2 cellular contexts compared by ENCODE assay signal in the genomic region with DNA sequence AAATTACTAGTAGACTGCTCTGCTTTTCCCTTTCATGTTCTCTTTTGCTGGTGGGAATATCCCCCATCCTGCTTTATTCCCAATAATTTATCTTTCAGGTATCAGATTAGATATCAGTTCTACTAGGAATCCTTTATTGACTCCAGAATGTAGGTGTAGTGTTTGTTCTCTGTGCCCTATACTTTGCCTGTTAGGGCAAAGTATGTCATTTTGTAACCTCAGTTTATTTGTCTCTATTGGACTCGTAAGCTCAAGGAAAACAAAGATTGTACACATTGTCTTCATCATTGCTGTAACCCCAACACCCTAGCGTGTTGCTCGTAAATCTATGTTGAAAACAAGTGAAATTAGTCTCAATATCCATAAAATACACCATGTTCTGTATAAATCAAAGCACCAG.
A peak's percentile ranks its signal among the peaks of the same experiment; 100 is the strongest.
TF ChIP-seq lines count a peak whose summit lies in the region.

No MANE protein-coding gene starts in this region.

TF ChIP-seq in liver, 16 proteins besides CTCF, POLR2A, EP300 and RAD21 (continued from another document):
- TF ChIP-seq, protein P1, sequence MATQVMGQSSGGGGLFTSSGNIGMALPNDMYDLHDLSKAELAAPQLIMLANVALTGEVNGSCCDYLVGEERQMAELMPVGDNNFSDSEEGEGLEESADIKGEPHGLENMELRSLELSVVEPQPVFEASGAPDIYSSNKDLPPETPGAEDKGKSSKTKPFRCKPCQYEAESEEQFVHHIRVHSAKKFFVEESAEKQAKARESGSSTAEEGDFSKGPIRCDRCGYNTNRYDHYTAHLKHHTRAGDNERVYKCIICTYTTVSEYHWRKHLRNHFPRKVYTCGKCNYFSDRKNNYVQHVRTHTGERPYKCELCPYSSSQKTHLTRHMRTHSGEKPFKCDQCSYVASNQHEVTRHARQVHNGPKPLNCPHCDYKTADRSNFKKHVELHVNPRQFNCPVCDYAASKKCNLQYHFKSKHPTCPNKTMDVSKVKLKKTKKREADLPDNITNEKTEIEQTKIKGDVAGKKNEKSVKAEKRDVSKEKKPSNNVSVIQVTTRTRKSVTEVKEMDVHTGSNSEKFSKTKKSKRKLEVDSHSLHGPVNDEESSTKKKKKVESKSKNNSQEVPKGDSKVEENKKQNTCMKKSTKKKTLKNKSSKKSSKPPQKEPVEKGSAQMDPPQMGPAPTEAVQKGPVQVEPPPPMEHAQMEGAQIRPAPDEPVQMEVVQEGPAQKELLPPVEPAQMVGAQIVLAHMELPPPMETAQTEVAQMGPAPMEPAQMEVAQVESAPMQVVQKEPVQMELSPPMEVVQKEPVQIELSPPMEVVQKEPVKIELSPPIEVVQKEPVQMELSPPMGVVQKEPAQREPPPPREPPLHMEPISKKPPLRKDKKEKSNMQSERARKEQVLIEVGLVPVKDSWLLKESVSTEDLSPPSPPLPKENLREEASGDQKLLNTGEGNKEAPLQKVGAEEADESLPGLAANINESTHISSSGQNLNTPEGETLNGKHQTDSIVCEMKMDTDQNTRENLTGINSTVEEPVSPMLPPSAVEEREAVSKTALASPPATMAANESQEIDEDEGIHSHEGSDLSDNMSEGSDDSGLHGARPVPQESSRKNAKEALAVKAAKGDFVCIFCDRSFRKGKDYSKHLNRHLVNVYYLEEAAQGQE (IDR thresholded peaks at IDR 0.05), result peak; percentile 67
- TF ChIP-seq, protein P2, sequence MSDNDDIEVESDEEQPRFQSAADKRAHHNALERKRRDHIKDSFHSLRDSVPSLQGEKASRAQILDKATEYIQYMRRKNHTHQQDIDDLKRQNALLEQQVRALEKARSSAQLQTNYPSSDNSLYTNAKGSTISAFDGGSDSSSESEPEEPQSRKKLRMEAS (IDR thresholded peaks at IDR 0.05), result peak; percentile 33
- TF ChIP-seq JUND (IDR thresholded peaks at IDR 0.05), result peak in 1 of 2 donors; percentile 78
- peak; percentile 89 for TF ChIP-seq HNF4G (IDR thresholded peaks at IDR 0.05)
- TF ChIP-seq, protein P3, sequence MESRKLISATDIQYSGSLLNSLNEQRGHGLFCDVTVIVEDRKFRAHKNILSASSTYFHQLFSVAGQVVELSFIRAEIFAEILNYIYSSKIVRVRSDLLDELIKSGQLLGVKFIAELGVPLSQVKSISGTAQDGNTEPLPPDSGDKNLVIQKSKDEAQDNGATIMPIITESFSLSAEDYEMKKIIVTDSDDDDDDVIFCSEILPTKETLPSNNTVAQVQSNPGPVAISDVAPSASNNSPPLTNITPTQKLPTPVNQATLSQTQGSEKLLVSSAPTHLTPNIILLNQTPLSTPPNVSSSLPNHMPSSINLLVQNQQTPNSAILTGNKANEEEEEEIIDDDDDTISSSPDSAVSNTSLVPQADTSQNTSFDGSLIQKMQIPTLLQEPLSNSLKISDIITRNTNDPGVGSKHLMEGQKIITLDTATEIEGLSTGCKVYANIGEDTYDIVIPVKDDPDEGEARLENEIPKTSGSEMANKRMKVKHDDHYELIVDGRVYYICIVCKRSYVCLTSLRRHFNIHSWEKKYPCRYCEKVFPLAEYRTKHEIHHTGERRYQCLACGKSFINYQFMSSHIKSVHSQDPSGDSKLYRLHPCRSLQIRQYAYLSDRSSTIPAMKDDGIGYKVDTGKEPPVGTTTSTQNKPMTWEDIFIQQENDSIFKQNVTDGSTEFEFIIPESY (IDR thresholded peaks at IDR 0.05), result peak; percentile 46
- TF ChIP-seq FOXA1 (IDR thresholded peaks at IDR 0.05), result peak; percentile 53
- TF ChIP-seq RXRA (IDR thresholded peaks at IDR 0.05), result peak; percentile 83 to 89
- peak; percentile 83 for TF ChIP-seq FOXA2 (IDR thresholded peaks at IDR 0.05)
- TF ChIP-seq GABPA (IDR thresholded peaks at IDR 0.05 in 1 of 2, conservative IDR thresholded peaks at IDR 0.05 in 1 of 2), result no peak
- TF ChIP-seq, protein P4, sequence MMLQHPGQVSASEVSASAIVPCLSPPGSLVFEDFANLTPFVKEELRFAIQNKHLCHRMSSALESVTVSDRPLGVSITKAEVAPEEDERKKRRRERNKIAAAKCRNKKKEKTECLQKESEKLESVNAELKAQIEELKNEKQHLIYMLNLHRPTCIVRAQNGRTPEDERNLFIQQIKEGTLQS (IDR thresholded peaks at IDR 0.05), result no peak
- TF ChIP-seq SP1 (IDR thresholded peaks at IDR 0.05), result peak; percentile 77

TF ChIP-seq in HepG2, 621 proteins besides CTCF, POLR2A, EP300 and RAD21 (continued from another document):
- TF ChIP-seq, protein P5, sequence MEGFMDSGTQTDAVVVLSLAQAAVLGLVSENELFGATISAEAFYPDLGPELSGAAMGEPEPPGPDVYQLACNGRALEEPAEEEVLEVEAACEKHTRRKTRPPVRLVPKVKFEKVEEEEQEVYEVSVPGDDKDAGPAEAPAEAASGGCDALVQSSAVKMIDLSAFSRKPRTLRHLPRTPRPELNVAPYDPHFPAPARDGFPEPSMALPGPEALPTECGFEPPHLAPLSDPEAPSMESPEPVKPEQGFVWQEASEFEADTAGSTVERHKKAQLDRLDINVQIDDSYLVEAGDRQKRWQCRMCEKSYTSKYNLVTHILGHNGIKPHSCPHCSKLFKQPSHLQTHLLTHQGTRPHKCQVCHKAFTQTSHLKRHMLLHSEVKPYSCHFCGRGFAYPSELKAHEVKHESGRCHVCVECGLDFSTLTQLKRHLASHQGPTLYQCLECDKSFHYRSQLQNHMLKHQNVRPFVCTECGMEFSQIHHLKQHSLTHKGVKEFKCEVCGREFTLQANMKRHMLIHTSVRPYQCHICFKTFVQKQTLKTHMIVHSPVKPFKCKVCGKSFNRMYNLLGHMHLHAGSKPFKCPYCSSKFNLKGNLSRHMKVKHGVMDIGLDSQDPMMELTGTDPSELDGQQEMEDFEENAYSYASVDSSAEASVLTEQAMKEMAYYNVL (CRISPR knock-in tag; IDR thresholded peaks at IDR 0.05; ENCODE audit: borderline replicate concordance), result no peak
- TF ChIP-seq ZSCAN21 (CRISPR knock-in tag; IDR thresholded peaks at IDR 0.05; ENCODE audit: borderline replicate concordance) (no peak), AHR (CRISPR knock-in tag; IDR thresholded peaks at IDR 0.05) (no peak), HNRNPUL1 (IDR thresholded peaks at IDR 0.05; ENCODE audit: low read depth, low read length) (no peak), XRCC5 (optimal IDR thresholded peaks at IDR 0.05; ENCODE audit: low read length) (no peak), ZNF75D (CRISPR knock-in tag; IDR thresholded peaks at IDR 0.05; ENCODE audit: borderline replicate concordance) (no peak), ZFP90 (CRISPR knock-in tag; IDR thresholded peaks at IDR 0.05; ENCODE audit: borderline replicate concordance) (no peak)
- TF ChIP-seq, protein P6, sequence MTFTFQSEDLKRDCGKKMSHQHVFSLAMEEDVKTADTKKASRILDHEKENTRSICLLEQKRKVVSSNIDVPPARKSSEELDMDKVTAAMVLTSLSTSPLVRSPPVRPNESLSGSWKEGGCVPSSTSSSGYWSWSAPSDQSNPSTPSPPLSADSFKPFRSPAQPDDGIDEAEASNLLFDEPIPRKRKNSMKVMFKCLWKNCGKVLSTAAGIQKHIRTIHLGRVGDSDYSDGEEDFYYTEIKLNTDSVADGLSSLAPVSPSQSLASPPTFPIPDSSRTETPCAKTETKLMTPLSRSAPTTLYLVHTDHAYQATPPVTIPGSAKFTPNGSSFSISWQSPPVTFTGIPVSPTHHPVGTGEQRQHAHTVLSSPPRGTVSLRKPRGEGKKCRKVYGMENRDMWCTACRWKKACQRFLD (CRISPR knock-in tag; IDR thresholded peaks at IDR 0.05; ENCODE audit: borderline replicate concordance), result no peak
- TF ChIP-seq, protein P7, sequence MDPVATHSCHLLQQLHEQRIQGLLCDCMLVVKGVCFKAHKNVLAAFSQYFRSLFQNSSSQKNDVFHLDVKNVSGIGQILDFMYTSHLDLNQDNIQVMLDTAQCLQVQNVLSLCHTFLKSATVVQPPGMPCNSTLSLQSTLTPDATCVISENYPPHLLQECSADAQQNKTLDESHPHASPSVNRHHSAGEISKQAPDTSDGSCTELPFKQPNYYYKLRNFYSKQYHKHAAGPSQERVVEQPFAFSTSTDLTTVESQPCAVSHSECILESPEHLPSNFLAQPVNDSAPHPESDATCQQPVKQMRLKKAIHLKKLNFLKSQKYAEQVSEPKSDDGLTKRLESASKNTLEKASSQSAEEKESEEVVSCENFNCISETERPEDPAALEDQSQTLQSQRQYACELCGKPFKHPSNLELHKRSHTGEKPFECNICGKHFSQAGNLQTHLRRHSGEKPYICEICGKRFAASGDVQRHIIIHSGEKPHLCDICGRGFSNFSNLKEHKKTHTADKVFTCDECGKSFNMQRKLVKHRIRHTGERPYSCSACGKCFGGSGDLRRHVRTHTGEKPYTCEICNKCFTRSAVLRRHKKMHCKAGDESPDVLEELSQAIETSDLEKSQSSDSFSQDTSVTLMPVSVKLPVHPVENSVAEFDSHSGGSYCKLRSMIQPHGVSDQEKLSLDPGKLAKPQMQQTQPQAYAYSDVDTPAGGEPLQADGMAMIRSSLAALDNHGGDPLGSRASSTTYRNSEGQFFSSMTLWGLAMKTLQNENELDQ (CRISPR knock-in tag; IDR thresholded peaks at IDR 0.05; ENCODE audit: borderline replicate concordance), result no peak
- TF ChIP-seq, protein P8, sequence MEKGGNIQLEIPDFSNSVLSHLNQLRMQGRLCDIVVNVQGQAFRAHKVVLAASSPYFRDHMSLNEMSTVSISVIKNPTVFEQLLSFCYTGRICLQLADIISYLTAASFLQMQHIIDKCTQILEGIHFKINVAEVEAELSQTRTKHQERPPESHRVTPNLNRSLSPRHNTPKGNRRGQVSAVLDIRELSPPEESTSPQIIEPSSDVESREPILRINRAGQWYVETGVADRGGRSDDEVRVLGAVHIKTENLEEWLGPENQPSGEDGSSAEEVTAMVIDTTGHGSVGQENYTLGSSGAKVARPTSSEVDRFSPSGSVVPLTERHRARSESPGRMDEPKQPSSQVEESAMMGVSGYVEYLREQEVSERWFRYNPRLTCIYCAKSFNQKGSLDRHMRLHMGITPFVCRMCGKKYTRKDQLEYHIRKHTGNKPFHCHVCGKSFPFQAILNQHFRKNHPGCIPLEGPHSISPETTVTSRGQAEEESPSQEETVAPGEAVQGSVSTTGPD (CRISPR knock-in tag; IDR thresholded peaks at IDR 0.05), result no peak
